Comparison of ENCODE assay signal across 25 cellular contexts in genomic region chr13:27159806-27160563, GRCh38. TPM values are rescaled to one million over a fixed set of nuclear protein-coding genes. Genes with fewer than 3 reads are reported as not detected.
DNase-seq lines count a peak whose midpoint lies in the region; ATAC-seq and TF ChIP-seq lines count a peak whose summit lies in the region.
"Had no signal": no experiment of that assay in that cellular context is flagged by ENCODE, and none has a peak within 500 bp of the region (broad histone marks: within the 10 kb centered on the region; RNA-seq: fewer than 3 reads in every experiment).

No MANE protein-coding gene starts in this region.

- H3K36me3 ChIP-seq in esophagus muscularis mucosa = no peaks in the 10 kb centered on the region
- no peaks in the 10 kb centered on the region for H3K36me3 ChIP-seq in hepatocyte (replicated peaks; ENCODE audit: insufficient read depth, low read depth)
- H3K36me3 ChIP-seq: esophagus squamous epithelium, prostate gland, stomach, tibial artery had no signal

- H3K4me3 Mint-ChIP-seq in activated T-cell treated with anti-CD3 and anti-CD28 coated beads, Interleukin-2, amount 50 U/mL, for 72 hours = peak overlapping the region in 1 of 2 donors; percentile 36
- H3K4me3 Mint-ChIP-seq in activated T-cell treated with anti-CD3 and anti-CD28 coated beads, Interleukin-2, amount 50 U/mL, for 24 hours = no peak overlapping the region
- no peak overlapping the region for H3K4me3 Mint-ChIP-seq in T-helper 17 cell
- no peak overlapping the region for H3K4me3 Mint-ChIP-seq in stimulated activated naive B cell treated with anti-CD40 and anti-IgM and Interleukin-4, amounts not matched to agents 10 μg/mL and 1 μg/mL and 100 μg/mL, for 72 hours
- H3K4me3 Mint-ChIP-seq: activated CD4-positive, alpha-beta T cell treated with anti-CD3 and anti-CD28 coated beads for 36 hours; H9 had no signal

- DNase-seq in activated T-cell treated with anti-CD3 and anti-CD28 coated beads, Interleukin-2, amount 50 U/mL, for 72 hours = no peak
- DNase-seq in activated T-cell treated with anti-CD3 and anti-CD28 coated beads, Interleukin-2, amount 50 U/mL, for 24 hours = no peak
- DNase-seq in T-helper 17 cell (no peak), esophagus muscularis mucosa (ENCODE audit: extremely low spot score) (no peak), omental fat pad (ENCODE audit: low spot score) (no peak), hepatocyte (ENCODE audit: low spot score) (no peak)
- no peak for DNase-seq in stimulated activated naive B cell treated with anti-CD40 and anti-IgM and Interleukin-4, amounts not matched to agents 10 μg/mL and 1 μg/mL and 100 μg/mL, for 72 hours
- DNase-seq: activated CD4-positive, alpha-beta T cell treated with anti-CD3 and anti-CD28 coated beads for 36 hours; activated naive CD4-positive, alpha-beta T cell treated with anti-CD3 and anti-CD28 coated beads, Interleukin-2, amount 50 U/mL, for 16 hours; central memory CD4-positive, alpha-beta T cell; DMS153; esophagus squamous epithelium; foreskin melanocyte; H9; left cardiac atrium; NCI-H1105; NCI-H2081; NCI-H446; OCI-M1; stimulated activated CD4-positive, alpha-beta T cell treated with anti-CD3 and anti-CD28 coated beads, Interleukin-15, amount 100 ng/mL, for 24 hours; stomach; tibial artery had no signal

- peak overlapping the region; percentile 78 to 98 (median 95) for H3K27ac ChIP-seq in esophagus muscularis mucosa (replicated peaks in 1 of 4)
- no peak overlapping the region for H3K27ac ChIP-seq in hepatocyte
- H3K27ac ChIP-seq: ascending aorta, prostate gland, stomach, tibial artery had no signal

- H3K9me3 Mint-ChIP-seq in activated T-cell treated with anti-CD3 and anti-CD28 coated beads, Interleukin-2, amount 50 U/mL, for 72 hours = peaks cover 4 to 6% of the 10 kb centered on the region in 2 donors
- H3K9me3 Mint-ChIP-seq in activated T-cell treated with anti-CD3 and anti-CD28 coated beads, Interleukin-2, amount 50 U/mL, for 24 hours = no peaks in the 10 kb centered on the region
- H3K9me3 Mint-ChIP-seq in stimulated activated naive B cell treated with anti-CD40 and anti-IgM and Interleukin-4, amounts not matched to agents 10 μg/mL and 1 μg/mL and 100 μg/mL, for 72 hours = peaks cover 0 to 6% of the 10 kb centered on the region in 2 donors

- WGBS in esophagus muscularis mucosa = 75% methylated on average over 5 of the region's 5 CpGs
- WGBS in hepatocyte (ENCODE audit: low lambda C conversion rate, missing lambda C conversion rate) = 90% methylated on average over 5 of the region's 5 CpGs

- H4K20me1 ChIP-seq in hepatocyte (ENCODE audit: insufficient read depth, poor library complexity, severe bottlenecking) = peaks cover 49% of the 10 kb centered on the region

- intact Hi-C loops in esophagus muscularis mucosa (cut with DNase I) = no loop called here

- H3K27me3 ChIP-seq in esophagus muscularis mucosa (no peaks in the 10 kb centered on the region), hepatocyte (no peaks in the 10 kb centered on the region)
- H3K27me3 ChIP-seq: ascending aorta, esophagus squamous epithelium, stomach, tibial artery had no signal

- H3K36me3 Mint-ChIP-seq in activated T-cell treated with anti-CD3 and anti-CD28 coated beads, Interleukin-2, amount 50 U/mL, for 72 hours (ENCODE audit: insufficient read depth in 2 of 2) = peaks cover 10 to 35% of the 10 kb centered on the region in 2 donors
- peaks cover 44% of the 10 kb centered on the region for H3K36me3 Mint-ChIP-seq in activated T-cell treated with anti-CD3 and anti-CD28 coated beads, Interleukin-2, amount 50 U/mL, for 24 hours (ENCODE audit: low read depth)
- H3K36me3 Mint-ChIP-seq in T-helper 17 cell (ENCODE audit: low read depth) = peaks cover 3% of the 10 kb centered on the region
- H3K36me3 Mint-ChIP-seq in stimulated activated naive B cell treated with anti-CD40 and anti-IgM and Interleukin-4, amounts not matched to agents 10 μg/mL and 1 μg/mL and 100 μg/mL, for 72 hours = peaks cover 15 to 34% of the 10 kb centered on the region in 2 donors

- no peak for ATAC-seq in activated T-cell treated with anti-CD3 and anti-CD28 coated beads, Interleukin-2, amount 50 U/mL, for 72 hours (replicated peaks in 1 of 2)
- ATAC-seq in T-helper 17 cell (no peak), omental fat pad (ENCODE audit: low FRiP score) (no peak), HG03139 (IDR thresholded peaks at IDR 0.05; ENCODE audit: unreplicated experiment) (no peak)
- no peak for ATAC-seq in stimulated activated naive B cell treated with anti-CD40 and anti-IgM and Interleukin-4, amounts not matched to agents 10 μg/mL and 1 μg/mL and 100 μg/mL, for 72 hours (replicated peaks)
- ATAC-seq: activated CD4-positive, alpha-beta T cell treated with anti-CD3 and anti-CD28 coated beads for 36 hours; left cardiac atrium had no signal

- H3K4me1 Mint-ChIP-seq in activated T-cell treated with anti-CD3 and anti-CD28 coated beads, Interleukin-2, amount 50 U/mL, for 72 hours (ENCODE audit: low read depth) = peaks cover 51% of the 10 kb centered on the region
- H3K4me1 Mint-ChIP-seq in activated T-cell treated with anti-CD3 and anti-CD28 coated beads, Interleukin-2, amount 50 U/mL, for 24 hours (ENCODE audit: low read depth) = peaks cover 64% of the 10 kb centered on the region
- peaks cover 43% of the 10 kb centered on the region for H3K4me1 Mint-ChIP-seq in T-helper 17 cell
- peaks cover 40 to 62% of the 10 kb centered on the region in 2 donors for H3K4me1 Mint-ChIP-seq in stimulated activated naive B cell treated with anti-CD40 and anti-IgM and Interleukin-4, amounts not matched to agents 10 μg/mL and 1 μg/mL and 100 μg/mL, for 72 hours

- peaks cover 99% of the 10 kb centered on the region for H3K79me2 ChIP-seq in hepatocyte

- TF ChIP-seq POLR2A in esophagus muscularis mucosa (IDR thresholded peaks at IDR 0.05; ENCODE audit: low read depth) = no peak

- H3K9me3 ChIP-seq in T-helper 17 cell (ENCODE audit: control insufficient read depth, low read length, poor library complexity, severe bottlenecking) (no peaks in the 10 kb centered on the region), esophagus muscularis mucosa (peaks cover 0 to 5% (median 0%) of the 10 kb centered on the region in 4 donors), hepatocyte (ENCODE audit: low read depth) (no peaks in the 10 kb centered on the region)
- H3K9me3 ChIP-seq: esophagus squamous epithelium, prostate gland, stomach, tibial artery had no signal

- H3K27me3 Mint-ChIP-seq in activated T-cell treated with anti-CD3 and anti-CD28 coated beads, Interleukin-2, amount 50 U/mL, for 72 hours (ENCODE audit: low read depth) = no peaks in the 10 kb centered on the region
- H3K27me3 Mint-ChIP-seq in activated T-cell treated with anti-CD3 and anti-CD28 coated beads, Interleukin-2, amount 50 U/mL, for 24 hours = no peaks in the 10 kb centered on the region
- H3K27me3 Mint-ChIP-seq in T-helper 17 cell = no peaks in the 10 kb centered on the region
- H3K27me3 Mint-ChIP-seq in stimulated activated naive B cell treated with anti-CD40 and anti-IgM and Interleukin-4, amounts not matched to agents 10 μg/mL and 1 μg/mL and 100 μg/mL, for 72 hours = no peaks in the 10 kb centered on the region
- H3K27me3 Mint-ChIP-seq: activated CD4-positive, alpha-beta T cell treated with anti-CD3 and anti-CD28 coated beads for 36 hours had no signal

- TF ChIP-seq CTCF in esophagus muscularis mucosa (IDR thresholded peaks at IDR 0.05) (no peak), omental fat pad (IDR thresholded peaks at IDR 0.05) (no peak), hepatocyte (IDR thresholded peaks at IDR 0.05; ENCODE audit: poor library complexity) (no peak)

- H3K4me2 ChIP-seq in hepatocyte = no peak overlapping the region

- H3K27ac Mint-ChIP-seq in activated T-cell treated with anti-CD3 and anti-CD28 coated beads, Interleukin-2, amount 50 U/mL, for 72 hours = peak overlapping the region; percentile 51
- no peak overlapping the region for H3K27ac Mint-ChIP-seq in activated T-cell treated with anti-CD3 and anti-CD28 coated beads, Interleukin-2, amount 50 U/mL, for 24 hours
- H3K27ac Mint-ChIP-seq in T-helper 17 cell = peak overlapping the region; percentile 73
- peak overlapping the region; percentile 43 for H3K27ac Mint-ChIP-seq in stimulated activated naive B cell treated with anti-CD40 and anti-IgM and Interleukin-4, amounts not matched to agents 10 μg/mL and 1 μg/mL and 100 μg/mL, for 72 hours
- H3K27ac Mint-ChIP-seq: activated CD4-positive, alpha-beta T cell treated with anti-CD3 and anti-CD28 coated beads for 36 hours had no signal

- H3K4me3 ChIP-seq in esophagus muscularis mucosa = no peak overlapping the region
- H3K4me3 ChIP-seq in hepatocyte = no peak overlapping the region
- H3K4me3 ChIP-seq: ascending aorta, esophagus squamous epithelium, prostate gland, stomach, tibial artery had no signal

- H3K4me1 ChIP-seq in esophagus muscularis mucosa = peaks cover 16 to 73% (median 57%) of the 10 kb centered on the region in 4 donors
- no peaks in the 10 kb centered on the region for H3K4me1 ChIP-seq in hepatocyte (ENCODE audit: insufficient read depth)
- H3K4me1 ChIP-seq: prostate gland had no signal

- H3K9me2 ChIP-seq in hepatocyte (replicated peaks; ENCODE audit: insufficient read depth) = no peaks in the 10 kb centered on the region

- no peak overlapping the region for H2AFZ ChIP-seq in hepatocyte

- TF ChIP-seq EP300 in esophagus muscularis mucosa (IDR thresholded peaks at IDR 0.05) = no peak

RNA-seq across cellular contexts. Expression of gene USP12, which starts 11.6 kb away (rescaled TPM):
- total RNA-seq in activated T-cell treated with anti-CD3 and anti-CD28 coated beads, Interleukin-2, amount 50 U/mL, for 72 hours = 10 to 100 TPM; 39.6 to 57.3 TPM
- total RNA-seq in T-helper 17 cell (10 to 100 TPM; 36.6 to 44.5 TPM), esophagus muscularis mucosa (100 to 1,000 TPM in 1 of 4 donors, 10 to 100 TPM in 3; 55.6 to 107 (median 87.3) TPM), omental fat pad (10 to 100 TPM; 22.5 to 42.3 (median 31.4) TPM), hepatocyte (26.4 and 33.7 TPM in 2 replicates)
- polyA plus RNA-seq in hepatocyte = 15.4 and 17.5 TPM in 2 replicates
